Comparison of ENCODE assay signal across 28 cellular contexts in genomic region chr7:90276033-90276728, GRCh38. TPM values are rescaled to one million over a fixed set of nuclear protein-coding genes. Genes with fewer than 3 reads are reported as not detected.
"Had no signal": no experiment of that assay in that cellular context is flagged by ENCODE, and none has a peak within 500 bp of the region (broad histone marks: within the 10 kb centered on the region; RNA-seq: fewer than 3 reads in every experiment).

No MANE protein-coding gene starts in this region.

- H3K4me2 ChIP-seq: KMS-11 had no signal

- DNase-seq: activated B cell treated with CpG ODN at 0.5 μM for 24 hours; activated CD4-positive, alpha-beta T cell treated with anti-CD3 and anti-CD28 coated beads for 1 hour; activated CD4-positive, alpha-beta T cell treated with anti-CD3 and anti-CD28 coated beads, Interleukin-2, amount 10 ng/mL, durations not matched to agents 24 days and 14 days; activated CD4-positive, alpha-beta T cell treated with anti-CD3 and anti-CD28 coated beads, Interleukin-2, amount 50 U/mL, for 48 hours; activated CD8-positive, alpha-beta memory T cell treated with anti-CD3 and anti-CD28 coated beads, Interleukin-2, amount 10 ng/mL, durations not matched to agents 7 days and 5 days; activated effector memory CD4-positive, alpha-beta T cell treated with anti-CD3 and anti-CD28 coated beads, Interleukin-2, amount 50 U/mL, for 16 hours; activated naive CD4-positive, alpha-beta T cell treated with Interleukin-2 at 50 U/mL for 16 hours; activated naive CD8-positive, alpha-beta T cell treated with anti-CD3 and anti-CD28 coated beads, Interleukin-2, amount 50 U/mL, for 24 hours; activated T-cell treated with anti-CD3 and anti-CD28 coated beads, Interleukin-2, amount 50 U/mL, for 4 hours; amniotic stem cell; body of pancreas; central memory CD4-positive, alpha-beta T cell; MM.1S; NCI-H1105 treated with DMSO at 0.1 percent for 48 hours; NCI-H1436 treated with DMSO at 0.1 percent for 48 hours; NCI-H187; NCI-H2081; NCI-H510A treated with DMSO at 0.1 percent for 48 hours; NCI-H69; NK-92 treated with Interleukin-12 subunit alpha and Interleukin-12 subunit beta, amount 100 ng/mL, for 24 hours; SHP77 treated with DMSO at 0.1 percent for 48 hours; T-helper 17 cell; T-helper 9 cell had no signal

- ATAC-seq: activated CD8-positive, alpha-beta memory T cell treated with anti-CD3 and anti-CD28 coated beads, Interleukin-2, amount 10 ng/mL, durations not matched to agents 7 days and 5 days; activated naive CD4-positive, alpha-beta T cell treated with anti-CD3 and anti-CD28 coated beads, Interleukin-2, amount 50 U/mL, for 72 hours; activated naive CD8-positive, alpha-beta T cell treated with anti-CD3 and anti-CD28 coated beads, Interleukin-2, amount 50 U/mL, for 24 hours; activated T-cell treated with anti-CD3 and anti-CD28 coated beads, Interleukin-2, amount 50 U/mL, for 4 hours; body of pancreas; T-helper 17 cell had no signal

- H3K36me3 ChIP-seq: ascending aorta had no signal

- H3K9ac ChIP-seq: KMS-11 had no signal

- FAIRE-seq: bronchial epithelial cell had no signal

- H3K4me3 ChIP-seq: ascending aorta, body of pancreas had no signal

- H3K27ac ChIP-seq: ascending aorta, body of pancreas, KMS-11 had no signal

- H3K27me3 ChIP-seq: ascending aorta, body of pancreas had no signal

- H3K9me3 ChIP-seq: ascending aorta, body of pancreas had no signal

- H3K4me1 ChIP-seq: ascending aorta, body of pancreas had no signal

RNA-seq across cellular contexts. Expression of gene CFAP69, which starts 31.2 kb away (rescaled TPM):
- total RNA-seq: activated CD4-positive, alpha-beta T cell treated with anti-CD3 and anti-CD28 coated beads, Interleukin-2, amount 10 ng/mL, durations not matched to agents 24 days and 14 days had no signal

RNA-seq across cellular contexts. Expression of gene FAM237B, which starts 44.9 kb away (rescaled TPM):
- total RNA-seq: activated B cell treated with CpG ODN at 0.5 μM for 24 hours; activated CD4-positive, alpha-beta T cell treated with anti-CD3 and anti-CD28 coated beads, Interleukin-2, amount 10 ng/mL, durations not matched to agents 24 days and 14 days; activated CD8-positive, alpha-beta memory T cell treated with anti-CD3 and anti-CD28 coated beads, Interleukin-2, amount 10 ng/mL, durations not matched to agents 7 days and 5 days; activated naive CD4-positive, alpha-beta T cell treated with anti-CD3 and anti-CD28 coated beads, Interleukin-2, amount 50 U/mL, for 72 hours; activated T-cell treated with anti-CD3 and anti-CD28 coated beads, Interleukin-2, amount 50 U/mL, for 4 hours; ascending aorta; body of pancreas; bronchial epithelial cell; SK-MEL-5; T-helper 17 cell had no signal
